ENCODE assay signal across 7 cellular contexts in genomic region chr11:75347781-75348613, GRCh38. TPM values are rescaled to one million over a fixed set of nuclear protein-coding genes. Genes with fewer than 3 reads are reported as not detected.
DNase-seq lines count a peak whose midpoint lies in the region; ATAC-seq and TF ChIP-seq lines count a peak whose summit lies in the region.

No MANE protein-coding gene starts in this region.

- no peak for TF ChIP-seq CTCF in Panc1 (IDR thresholded peaks at IDR 0.05)

- H3K4me1 ChIP-seq in Panc1 (ENCODE audit: control insufficient read depth, insufficient read depth, low read length) = peaks cover 85% of the 10 kb centered on the region

- POLR2A ChIA-PET in Panc1 (lab: Charles Lee) = no interaction called here

- H3K27me3 ChIP-seq in Panc1 (ENCODE audit: control insufficient read depth, insufficient read depth, low read length) = no peaks in the 10 kb centered on the region

- H3K27ac ChIP-seq in Panc1 (ENCODE audit: low read length) (peak overlapping the region; percentile 96), skin epidermis (peak overlapping the region in 16 of 21 experiments; percentile 3 to 92 (median 40))

- H3K36me3 ChIP-seq in Panc1 (ENCODE audit: control insufficient read depth, insufficient read depth, low read length) = no peaks in the 10 kb centered on the region; the same call in 1 of the 2 replicates

- ATAC-seq in Panc1 = no peak
- ATAC-seq in GM21717 (IDR thresholded peaks at IDR 0.05; ENCODE audit: unreplicated experiment) = no peak
- ATAC-seq in GM21576 (IDR thresholded peaks at IDR 0.05; ENCODE audit: unreplicated experiment) = no peak

- intact Hi-C loops in Panc1 (cut with micrococcal nuclease; ENCODE audit: unreplicated experiment) = no loop called here

- peak overlapping the region in 1 of 2 experiments; percentile 85; a peak in 1 of 4 replicates for H3K4me3 ChIP-seq in Panc1 (ENCODE audit: low read depth in 2 of 2, low read length in 2 of 2)
- no peak overlapping the region for H3K4me3 ChIP-seq in skin epidermis

- H3K9me3 ChIP-seq in Panc1 (ENCODE audit: control insufficient read depth, insufficient read depth, low read depth, low read length) = no peaks in the 10 kb centered on the region

- BruUV-seq in Panc1 (replicated peaks; lab: Mats Ljungman, UMichigan) = TSS peak; percentile 49

- in situ Hi-C loops in Panc1 (cut with HindIII; ENCODE audit: low pct_unique_long_range_greater_than_20kb, low sequenced_read_pairs) = no loop called here

- DNase-seq in GM04504 (ENCODE audit: low read depth) (peak; percentile 84), Panc1 (ENCODE audit: low read depth, low spot score) (no peak), fibroblast of the conjunctiva (ENCODE audit: low read depth) (peak; percentile 86), NCI-H2107 treated with DMSO at 0.1 percent for 48 hours (lab: John Stamatoyannopoulos, UW; ENCODE audit: unreplicated experiment) (no peak)

- CTCF ChIA-PET in Panc1 (lab: Charles Lee) = interaction anchor here (0.6 kb wide), 1 partner anchor 247 kb away, joined by 4 read pairs; no protein-coding TSS in a partner anchor

RNA-seq across cellular contexts. Expression of gene ARRB1, which starts 3.5 kb away (rescaled TPM):
- 219 TPM for total RNA-seq in Panc1 (2021; ENCODE audit: unreplicated experiment)
- 236 TPM for polyA plus RNA-seq in Panc1 (2012; ENCODE audit: insufficient read length)

RNA-seq across cellular contexts. Expression of gene RPS3, which starts 51.3 kb away (rescaled TPM):
- 2,945 TPM for total RNA-seq in Panc1 (2021; ENCODE audit: unreplicated experiment)
- polyA plus RNA-seq in Panc1 (2012; ENCODE audit: insufficient read length) = 2,908 TPM

Comparison
In these comparisons a context has a peak if more than half of its experiments do, and no peak if none do; other contexts are left out.
1. DNase-seq: peak in GM04504 (single experiment) and fibroblast of the conjunctiva (single experiment); none in Panc1 (single experiment) and NCI-H2107 treated with DMSO at 0.1 percent for 48 hours (single experiment).